In genomic region chr2:225889452-225889851, GRCh38 we compare ENCODE assay signal across 8 cellular contexts.
A peak's percentile ranks its signal among the peaks of the same experiment; 100 is the strongest.
DNase-seq lines count a peak whose midpoint lies in the region; ATAC-seq and TF ChIP-seq lines count a peak whose summit lies in the region.

No MANE protein-coding gene starts in this region.

- H3K4me3 Mint-ChIP-seq in HFFc6, result no peak overlapping the region

- H3K36me3 ChIP-seq in heart left ventricle (no peaks in the 10 kb centered on the region), tibial nerve (no peaks in the 10 kb centered on the region)

- peak overlapping the region; percentile 44; the same call in 1 of the 2 replicates for H3K27ac Mint-ChIP-seq in HFFc6

- H3K27me3 ChIP-seq in heart left ventricle (no peaks in the 10 kb centered on the region), tibial nerve (no peaks in the 10 kb centered on the region)

- no peaks in the 10 kb centered on the region for H3K36me3 Mint-ChIP-seq in HFFc6 (ENCODE audit: low read depth)

- no peaks in the 10 kb centered on the region for H3K9me3 Mint-ChIP-seq in HFFc6

- DNase-seq in heart left ventricle (peak in 1 of 5 donors; percentile 7), Right ventricle myocardium inferior (ENCODE audit: missing footprints) (no peak), HFFc6 (peak; percentile 88), NCI-H1436 treated with DMSO at 0.1 percent for 48 hours (lab: John Stamatoyannopoulos, UW) (peak; percentile 1), astrocyte of the cerebellum (ENCODE audit: low read depth) (peak; percentile 70), iris pigment epithelial cell (ENCODE audit: low read depth) (peak; percentile 77), tibial nerve (ENCODE audit: low spot score in 2 of 2) (peak in 1 of 2 donors; percentile 68), GOT3 (lab: John Stamatoyannopoulos, UW) (no peak)

- peak; percentile 49 to 86 (median 76) for TF ChIP-seq CTCF in heart left ventricle (IDR thresholded peaks at IDR 0.05)
- peak; percentile 91 for TF ChIP-seq CTCF in HFFc6 (IDR thresholded peaks at IDR 0.05)
- peak; percentile 74 for TF ChIP-seq CTCF in astrocyte of the cerebellum (IDR thresholded peaks at IDR 0.05; ENCODE audit: low read depth, low read length, missing control alignments)
- TF ChIP-seq CTCF in tibial nerve (IDR thresholded peaks at IDR 0.05), result peak; percentile 71 to 80 (median 77)

- in situ Hi-C loops in astrocyte of the cerebellum (cut with HindIII; ENCODE audit: low sequenced_read_pairs), result loop anchor here (25.0 kb wide), 1 partner anchor 898 kb away; the partner anchor contains the start of gene IRS1

- no peaks in the 10 kb centered on the region for H3K27me3 Mint-ChIP-seq in HFFc6 (ENCODE audit: insufficient read depth)

- TF ChIP-seq POLR2A in heart left ventricle (IDR thresholded peaks at IDR 0.05) (no peak), tibial nerve (IDR thresholded peaks at IDR 0.05) (no peak)

- H3K4me1 ChIP-seq in heart left ventricle, result no peaks in the 10 kb centered on the region
- peaks cover 0 to 4% (median 0%) of the 10 kb centered on the region in 4 donors for H3K4me1 ChIP-seq in tibial nerve

- intact Hi-C loops in heart left ventricle (cut with DNase I), result loop anchor here (1.0 to 10.0 kb wide), 11 partner anchors 215 to 1218 kb away; partner anchors contain the start of gene IRS1 (in 1 of the 10)
- intact Hi-C loops in Right ventricle myocardium inferior (cut with DNase I), result loop anchor here (2.0 to 5.0 kb wide), 2 partner anchors 913 to 1098 kb away; no protein-coding TSS in a partner anchor

- H3K4me3 ChIP-seq in heart left ventricle (no peak overlapping the region), astrocyte of the cerebellum (ENCODE audit: low read depth, low read length) (no peak overlapping the region), tibial nerve (no peak overlapping the region)

- TF ChIP-seq EP300 in tibial nerve (IDR thresholded peaks at IDR 0.05), result no peak

- 0 to 7% (median 3%) methylated on average over 1 of the region's 1 CpG for WGBS in heart left ventricle, 4 donors
- 6 to 12% methylated on average over 1 of the region's 1 CpG for WGBS in tibial nerve, 2 donors

- H3K27ac ChIP-seq in heart left ventricle, result no peak overlapping the region
- no peak overlapping the region for H3K27ac ChIP-seq in tibial nerve

- no peaks in the 10 kb centered on the region for H3K9me3 ChIP-seq in heart left ventricle
- no peaks in the 10 kb centered on the region for H3K9me3 ChIP-seq in tibial nerve

- ATAC-seq in heart left ventricle, result peak in 2 of 4 donors; percentile 52 to 64
- ATAC-seq in Right ventricle myocardium inferior, result no peak

- peaks cover 37% of the 10 kb centered on the region for H3K4me1 Mint-ChIP-seq in HFFc6 (ENCODE audit: low read depth)

Comparison
In these comparisons a context has a peak if more than half of its experiments do, and no peak if none do; other contexts are left out.
1. DNase-seq: peak in HFFc6 (single experiment), NCI-H1436 treated with DMSO at 0.1 percent for 48 hours (single experiment), astrocyte of the cerebellum (single experiment) and iris pigment epithelial cell (single experiment); none in Right ventricle myocardium inferior (single experiment) and GOT3 (single experiment).
2. Peak in every context shown above with its lines, with median percentiles within 50 percentile points of each other: CTCF ChIP-seq.